In genomic region chr9:86947146-86948081, GRCh38 we compare ENCODE assay signal across 8 cellular contexts. TPM values are rescaled to one million over a fixed set of nuclear protein-coding genes. Genes with fewer than 3 reads are reported as not detected.
DNase-seq lines count a peak whose midpoint lies in the region; ATAC-seq and TF ChIP-seq lines count a peak whose summit lies in the region.

Gene GAS1, minus strand, starts transcription at chr9:86947506. Its CDS starts 727 bp downstream, at chr9:86946779.

- peaks cover 1 to 6% of the 10 kb centered on the region in 2 donors for H3K36me3 Mint-ChIP-seq in activated T-cell treated with anti-CD3 and anti-CD28 coated beads, Interleukin-2, amount 50 U/mL, for 72 hours (ENCODE audit: insufficient read depth in 2 of 2)

- intact Hi-C loops in OCI-LY7 (cut with micrococcal nuclease; ENCODE audit: unreplicated experiment), result no loop called here

- CTCF ChIA-PET in AG04449 (lab: Yijun Ruan, JAX), result interaction anchor here (0.8 to 5.3 kb wide), 23 partner anchors 12 to 533 kb away, joined by 3 to 66 read pairs (median 4); no protein-coding TSS in a partner anchor
- CTCF ChIA-PET in OCI-LY7 (lab: Charles Lee; ENCODE audit: unreplicated experiment), result no interaction called here

- DNase-seq in AG04449 (ENCODE audit: low read depth, low spot score), result peak; percentile 88
- peak; percentile 55 for DNase-seq in OCI-LY7 (ENCODE audit: low spot score)
- peak; percentile 69 to 75 for DNase-seq in activated T-cell treated with anti-CD3 and anti-CD28 coated beads, Interleukin-2, amount 50 U/mL, for 72 hours
- peak; percentile 33 to 41 for DNase-seq in stimulated activated CD8-positive, alpha-beta memory T cell treated with anti-CD3 and anti-CD28 coated beads, Interleukin-4, amount 100 ng/mL, for 4 hours (ENCODE audit: low read depth in 2 of 2, low spot score in 1 of 2)

- no peaks in the 10 kb centered on the region for H3K79me2 ChIP-seq in OCI-LY7 (ENCODE audit: insufficient read depth, low read depth, low read length)

- H2AFZ ChIP-seq in OCI-LY7 (ENCODE audit: low read length), result peak within 1 kb of the TSS; percentile 64; the same call in 1 of the 2 replicates

- H3K4me1 ChIP-seq in OCI-LY7 (ENCODE audit: insufficient read depth, low read length, poor library complexity, severe bottlenecking) (peaks cover 4% of the 10 kb centered on the region), mucosa of rectum (ENCODE audit: control insufficient read depth in 2 of 2, insufficient read depth in 2 of 2, low read length in 2 of 2) (peaks cover 7 to 12% of the 10 kb centered on the region in 2 donors)

- peaks cover 15 to 27% of the 10 kb centered on the region in 2 donors for H3K27me3 ChIP-seq in mucosa of rectum (ENCODE audit: control insufficient read depth in 2 of 2, insufficient read depth in 2 of 2, low read length in 2 of 2)

- H3K4me1 Mint-ChIP-seq in activated T-cell treated with anti-CD3 and anti-CD28 coated beads, Interleukin-2, amount 50 U/mL, for 72 hours (ENCODE audit: low read depth), result peaks cover 18% of the 10 kb centered on the region

- H3K9me3 ChIP-seq in OCI-LY7 (ENCODE audit: low read length) (no peaks in the 10 kb centered on the region), mucosa of rectum (ENCODE audit: control insufficient read depth in 2 of 2, low read length in 2 of 2) (no peaks in the 10 kb centered on the region)

- peak within 1 kb of the TSS; percentile 83 to 85 for H3K4me3 Mint-ChIP-seq in activated T-cell treated with anti-CD3 and anti-CD28 coated beads, Interleukin-2, amount 50 U/mL, for 72 hours

- peak within 1 kb of the TSS; percentile 94 for H3K4me3 ChIP-seq in AG04449 (ENCODE audit: low read depth, low read length)
- peak within 1 kb of the TSS; percentile 70 for H3K4me3 ChIP-seq in OCI-LY7 (ENCODE audit: low read depth, low read length, poor library complexity, severe bottlenecking)
- H3K4me3 ChIP-seq in mucosa of rectum (ENCODE audit: low read length in 2 of 2), result peak within 1 kb of the TSS; percentile 69 to 72

- H3K27me3 Mint-ChIP-seq in activated T-cell treated with anti-CD3 and anti-CD28 coated beads, Interleukin-2, amount 50 U/mL, for 72 hours (ENCODE audit: low read depth), result peaks cover 32% of the 10 kb centered on the region

- no peak within 1 kb of the TSS for H3K27ac ChIP-seq in OCI-LY7 (ENCODE audit: low read depth, low read length, poor library complexity, severe bottlenecking)
- H3K27ac ChIP-seq in mucosa of rectum (ENCODE audit: low read depth in 2 of 2, low read length in 2 of 2), result peak within 1 kb of the TSS; percentile 37 to 68

- H4K20me1 ChIP-seq in OCI-LY7 (ENCODE audit: insufficient read depth, low read length), result no peaks in the 10 kb centered on the region

- H3K9me3 Mint-ChIP-seq in activated T-cell treated with anti-CD3 and anti-CD28 coated beads, Interleukin-2, amount 50 U/mL, for 72 hours, result peaks cover 4 to 6% of the 10 kb centered on the region in 2 donors

- no peak within 1 kb of the TSS for H3K27ac Mint-ChIP-seq in activated T-cell treated with anti-CD3 and anti-CD28 coated beads, Interleukin-2, amount 50 U/mL, for 72 hours

- peak within 1 kb of the TSS in 1 of 2 donors; percentile 24 for H3K9ac ChIP-seq in mucosa of rectum (ENCODE audit: low read depth in 1 of 2, low read length in 2 of 2)

- no peak for TF ChIP-seq CTCF in AG04449 (IDR thresholded peaks at IDR 0.05; ENCODE audit: insufficient read depth, low read length, missing control alignments)
- TF ChIP-seq CTCF in OCI-LY7 (conservative IDR thresholded peaks at IDR 0.05; ENCODE audit: low read length), result no peak

- peak; percentile 74 for ATAC-seq in GM18907 (IDR thresholded peaks at IDR 0.05; ENCODE audit: unreplicated experiment)
- ATAC-seq in HG03432 (IDR thresholded peaks at IDR 0.05; ENCODE audit: unreplicated experiment), result peak; percentile 56
- peak; percentile 72 to 79 for ATAC-seq in activated T-cell treated with anti-CD3 and anti-CD28 coated beads, Interleukin-2, amount 50 U/mL, for 72 hours (replicated peaks in 1 of 2)
- peak; percentile 81 for ATAC-seq in esophagus mucosa

- POLR2A ChIA-PET in AG04449 (lab: Yijun Ruan, JAX) (interaction anchor here (0.6 to 3.1 kb wide), 17 partner anchors 12 to 513 kb away, joined by 3 to 13 read pairs (median 3); no protein-coding TSS in a partner anchor), OCI-LY7 (lab: Charles Lee) (interaction anchor here (1.1 kb wide), 1 partner anchor 11 kb away, joined by 3 read pairs; no protein-coding TSS in a partner anchor)

- BruUV-seq in OCI-LY7 (replicated peaks; lab: Mats Ljungman, UMichigan), result no TSS peak

- H3K36me3 ChIP-seq in OCI-LY7 (ENCODE audit: insufficient read depth, low read length) (no peaks in the 10 kb centered on the region), mucosa of rectum (ENCODE audit: control insufficient read depth in 2 of 2, insufficient read depth in 2 of 2, low read length in 2 of 2) (no peaks in the 10 kb centered on the region)

- no peaks in the 10 kb centered on the region for H3K9me2 ChIP-seq in OCI-LY7 (ENCODE audit: insufficient read depth, low read length)

- peak within 1 kb of the TSS; percentile 95 for H3K4me2 ChIP-seq in OCI-LY7 (ENCODE audit: low read length)

RNA-seq across cellular contexts. Expression of gene GAS1, which starts in this region (rescaled TPM):
- 0.23 TPM in 1 of 2 replicates, not detected in the other for total RNA-seq in OCI-LY7 (2014; rRNA removed; shearing (Covaris generic))
- not detected in 2 replicates for total RNA-seq in OCI-LY7 (2022)
- under 1 TPM; 0.07 to 0.12 TPM for total RNA-seq in activated T-cell treated with anti-CD3 and anti-CD28 coated beads, Interleukin-2, amount 50 U/mL, for 72 hours
- 2.4 TPM for total RNA-seq in esophagus mucosa

Comparison
In these comparisons a context has a peak if more than half of its experiments do, and no peak if none do; other contexts are left out.
1. Peak in DNase-seq, H3K4me3 ChIP-seq and H3K4me2 ChIP-seq in OCI-LY7; RNA of the gene not detected or under 1 TPM.
2. Peak in DNase-seq and ATAC-seq in activated T-cell treated with anti-CD3 and anti-CD28 coated beads, Interleukin-2, amount 50 U/mL, for 72 hours; RNA of the gene not detected or under 1 TPM.
3. DNase-seq: peak in every context shown above with its lines; median percentile 88 in AG04449; 72 in activated T-cell treated with anti-CD3 and anti-CD28 coated beads, Interleukin-2, amount 50 U/mL, for 72 hours; 55 in OCI-LY7; 37 in stimulated activated CD8-positive, alpha-beta memory T cell treated with anti-CD3 and anti-CD28 coated beads, Interleukin-4, amount 100 ng/mL, for 4 hours.